Comparison of ENCODE assay signal across 9 cellular contexts in genomic region chrX:12970691-12971202, GRCh38. TPM values are rescaled to one million over a fixed set of nuclear protein-coding genes. Genes with fewer than 3 reads are reported as not detected.
A peak's percentile ranks its signal among the peaks of the same experiment; 100 is the strongest.
DNase-seq lines count a peak whose midpoint lies in the region; ATAC-seq and TF ChIP-seq lines count a peak whose summit lies in the region.
"Had no signal": no experiment of that assay in that cellular context is flagged by ENCODE, and none has a peak within 500 bp of the region (broad histone marks: within the 10 kb centered on the region; RNA-seq: fewer than 3 reads in every experiment).

No MANE protein-coding gene starts in this region.

- peak overlapping the region; percentile 85 for H3K27ac ChIP-seq in CD4-positive, alpha-beta T cell (ENCODE audit: low read depth, low read length)
- H3K27ac ChIP-seq in VCaP (no peak overlapping the region; the same call in 1 of the 2 replicates), muscle layer of duodenum (ENCODE audit: low read length) (peak overlapping the region; percentile 88), MM.1S (ENCODE audit: low read length) (no peak overlapping the region)
- H3K27ac ChIP-seq: KMS-11 had no signal

- peaks cover 2% of the 10 kb centered on the region; the same call in 1 of the 2 replicates for H3F3A ChIP-seq in MM.1S (ENCODE audit: insufficient read depth, low read length)

- H4K20me1 ChIP-seq in MM.1S (ENCODE audit: insufficient read depth, low read length): no peaks in the 10 kb centered on the region

- peak in 6 of 10 experiments; percentile 36 to 67 (median 47) for DNase-seq in CD4-positive, alpha-beta T cell
- DNase-seq in epithelial cell of esophagus (ENCODE audit: low read depth) (no peak), NCI-H226 (no peak), MM.1S (no peak)

- no peaks in the 10 kb centered on the region for H3K9me3 Mint-ChIP-seq in CD4-positive, alpha-beta T cell
- peaks cover 0 to 2% (median 0%) of the 10 kb centered on the region in 3 donors for H3K9me3 Mint-ChIP-seq in IgD-negative memory B cell

- ATAC-seq in CD4-positive, alpha-beta T cell (ENCODE audit: poor library complexity): peak; percentile 63
- no peak for ATAC-seq in GM18867 (IDR thresholded peaks at IDR 0.05; ENCODE audit: unreplicated experiment)

- POLR2A ChIA-PET in CD4-positive, alpha-beta T cell (lab: Charles Lee): interaction anchor here (1.0 to 20.8 kb wide), 10 partner anchors 8 to 1059 kb away, joined by 3 to 1205 read pairs (median 115); partner anchors contain the start of gene GEMIN8

- TF ChIP-seq CTCF in CD4-positive, alpha-beta T cell (IDR thresholded peaks at IDR 0.05): peak; percentile 22
- TF ChIP-seq CTCF in VCaP (conservative IDR thresholded peaks at IDR 0.05) (peak; percentile 64), epithelial cell of esophagus (IDR thresholded peaks at IDR 0.05; ENCODE audit: insufficient read depth, low read depth, low read length, missing control alignments) (peak; percentile 38), MM.1S (IDR thresholded peaks at IDR 0.05; ENCODE audit: low read length) (no peak)

- peak overlapping the region; percentile 96 for H3K4me3 Mint-ChIP-seq in CD4-positive, alpha-beta T cell
- peak overlapping the region; percentile 83 to 98 (median 91) for H3K4me3 Mint-ChIP-seq in IgD-negative memory B cell

- H3K36me3 ChIP-seq in muscle layer of duodenum (ENCODE audit: control insufficient read depth in 1 of 2, insufficient read depth in 2 of 2, low read length in 2 of 2) (no peaks in the 10 kb centered on the region), MM.1S (replicated peaks; ENCODE audit: insufficient read depth, low read length) (no peaks in the 10 kb centered on the region)

- intact Hi-C loops in CD4-positive, alpha-beta T cell (cut with DNase I, micrococcal nuclease): loop anchor here in 1 of 2 experiments (10.0 kb wide), 2 partner anchors 684 to 1064 kb away; partner anchors contain the start of gene TCEANC

- H3K4me3 ChIP-seq in epithelial cell of esophagus (ENCODE audit: low read length) (no peak overlapping the region), muscle layer of duodenum (ENCODE audit: low read depth in 1 of 2, low read length in 2 of 2) (peak overlapping the region in 1 of 2 donors; percentile 16), MM.1S (ENCODE audit: low read length) (no peak overlapping the region)

- peaks cover 4 to 5% of the 10 kb centered on the region in 2 donors for H3K4me1 ChIP-seq in muscle layer of duodenum (ENCODE audit: control insufficient read depth in 1 of 2, insufficient read depth in 2 of 2, low read length in 2 of 2)
- H3K4me1 ChIP-seq in MM.1S (ENCODE audit: low read length): no peaks in the 10 kb centered on the region

- CTCF ChIA-PET in CD4-positive, alpha-beta T cell (lab: Charles Lee): interaction anchor here (1.0 to 13.4 kb wide), 7 partner anchors 14 to 517 kb away, joined by 3 to 181 read pairs (median 12); no protein-coding TSS in a partner anchor

- H2AFZ ChIP-seq in MM.1S (ENCODE audit: low read length): no peak overlapping the region

- H3K9me3 ChIP-seq in CD4-positive, alpha-beta T cell (ENCODE audit: control insufficient read depth, low read length): no peaks in the 10 kb centered on the region
- H3K9me3 ChIP-seq in muscle layer of duodenum (ENCODE audit: control insufficient read depth in 1 of 2, low read length in 2 of 2) (no peaks in the 10 kb centered on the region), MM.1S (replicated peaks; ENCODE audit: insufficient read depth, low read length) (no peaks in the 10 kb centered on the region)

- H3K4me1 Mint-ChIP-seq in CD4-positive, alpha-beta T cell (ENCODE audit: low read depth): peaks cover 46% of the 10 kb centered on the region
- peaks cover 19 to 50% (median 21%) of the 10 kb centered on the region in 3 donors for H3K4me1 Mint-ChIP-seq in IgD-negative memory B cell

- H3K27me3 ChIP-seq in CD4-positive, alpha-beta T cell (ENCODE audit: control insufficient read depth, insufficient read depth, low read length): no peaks in the 10 kb centered on the region
- no peaks in the 10 kb centered on the region for H3K27me3 ChIP-seq in muscle layer of duodenum (ENCODE audit: low read depth, low read length)
- no peaks in the 10 kb centered on the region for H3K27me3 ChIP-seq in MM.1S (replicated peaks; ENCODE audit: insufficient read depth, low read length)

- no peaks in the 10 kb centered on the region for H3K9me2 ChIP-seq in MM.1S (replicated peaks; ENCODE audit: insufficient read depth, low read length)

- H3K27ac Mint-ChIP-seq in CD4-positive, alpha-beta T cell: peak overlapping the region; percentile 95
- H3K27ac Mint-ChIP-seq in IgD-negative memory B cell: peak overlapping the region; percentile 92 to 98 (median 94)

- no peak overlapping the region for H3K9ac ChIP-seq in MM.1S (ENCODE audit: low read length)
- H3K9ac ChIP-seq: KMS-11 had no signal

- no peaks in the 10 kb centered on the region for H3K27me3 Mint-ChIP-seq in CD4-positive, alpha-beta T cell
- peaks cover 14% of the 10 kb centered on the region for H3K27me3 Mint-ChIP-seq in IgD-negative memory B cell

- no peak overlapping the region for H3K4me2 ChIP-seq in MM.1S (ENCODE audit: low read depth, low read length)
- H3K4me2 ChIP-seq: KMS-11 had no signal

- peaks cover 8% of the 10 kb centered on the region for H3K79me2 ChIP-seq in MM.1S (ENCODE audit: low read length)

- peaks cover 47% of the 10 kb centered on the region for H3K36me3 Mint-ChIP-seq in CD4-positive, alpha-beta T cell (ENCODE audit: low read depth)
- H3K36me3 Mint-ChIP-seq in IgD-negative memory B cell: peaks cover 2% of the 10 kb centered on the region

RNA-seq across cellular contexts. Expression of gene TMSB4X, which starts 4.2 kb away (rescaled TPM):
- 1,000 to 10,000 TPM; 2,621 to 2,738 TPM for total RNA-seq in CD4-positive, alpha-beta T cell
- polyA plus RNA-seq in IgD-negative memory B cell: 19,114 TPM

Comparison
In these comparisons a context has a peak if more than half of its experiments do, and no peak if none do; other contexts are left out.
1. DNase-seq: peak in CD4-positive, alpha-beta T cell (6 of 10); none in epithelial cell of esophagus (single experiment), NCI-H226 (single experiment) and MM.1S (single experiment).
2. H3K27ac ChIP-seq: peak in CD4-positive, alpha-beta T cell (single experiment) and muscle layer of duodenum (single experiment); none in VCaP (single experiment) and MM.1S (single experiment).